6 cellular contexts compared by ENCODE assay signal in genomic region chr1:168265596-168265995, GRCh38.
"Had no signal": no experiment of that assay in that cellular context is flagged by ENCODE, and none has a peak within 500 bp of the region (broad histone marks: within the 10 kb centered on the region; RNA-seq: fewer than 3 reads in every experiment).

No MANE protein-coding gene starts in this region.

- H3K27ac ChIP-seq: HL-60 had no signal

- ATAC-seq: HepG2, K562 had no signal

- DNase-seq: IMR-90, KBM-7, KG1 had no signal

- H3K4me3 ChIP-seq: K562 had no signal
